9 cellular contexts compared by ENCODE assay signal in genomic region chr5:36606437-36607113, GRCh38. TPM values are rescaled to one million over a fixed set of nuclear protein-coding genes. Genes with fewer than 3 reads are reported as not detected.
A peak's percentile ranks its signal among the peaks of the same experiment; 100 is the strongest.
DNase-seq lines count a peak whose midpoint lies in the region; TF ChIP-seq lines count a peak whose summit lies in the region.
"Had no signal": no experiment of that assay in that cellular context is flagged by ENCODE, and none has a peak within 500 bp of the region (broad histone marks: within the 10 kb centered on the region; RNA-seq: fewer than 3 reads in every experiment).

Gene SLC1A3, plus strand, starts transcription at chr5:36606606. Its CDS starts 1,818 bp downstream, at chr5:36608424.

- H3K79me2 ChIP-seq in Karpas-422 (ENCODE audit: low read length) = no peaks in the 10 kb centered on the region

- no peaks in the 10 kb centered on the region for H4K20me1 ChIP-seq in Karpas-422 (ENCODE audit: insufficient read depth, low read depth, low read length)

- intact Hi-C loops in esophagus squamous epithelium (cut with DNase I) = no loop called here

- H3K4me3 ChIP-seq in Karpas-422 (ENCODE audit: low read length) (peak within 1 kb of the TSS; percentile 53), esophagus squamous epithelium (peak within 1 kb of the TSS; percentile 46 to 68 (median 62)), muscle layer of colon (ENCODE audit: low read depth in 1 of 2, low read length in 2 of 2) (peak within 1 kb of the TSS; percentile 56 to 67)

- no peak for TF ChIP-seq CTCF in esophagus squamous epithelium (IDR thresholded peaks at IDR 0.05)

- H2AFZ ChIP-seq in Karpas-422 (ENCODE audit: low read length) = peak within 1 kb of the TSS; percentile 91; the same call in 1 of the 2 replicates

- TF ChIP-seq POLR2A in esophagus squamous epithelium (IDR thresholded peaks at IDR 0.05) = peak in 3 of 4 donors; percentile 20 to 76 (median 68)

- H3K9me2 ChIP-seq in Karpas-422 (replicated peaks; ENCODE audit: insufficient read depth, low read length) = no peaks in the 10 kb centered on the region

- H3K9me3 ChIP-seq in Karpas-422 (ENCODE audit: low read length) (no peaks in the 10 kb centered on the region), esophagus squamous epithelium (no peaks in the 10 kb centered on the region), muscle layer of colon (ENCODE audit: low read length) (no peaks in the 10 kb centered on the region)

- H3K27ac ChIP-seq in Karpas-422 (ENCODE audit: low read length) (no peak within 1 kb of the TSS), esophagus squamous epithelium (peak within 1 kb of the TSS; percentile 56 to 88 (median 80)), muscle layer of colon (ENCODE audit: low read depth, low read length) (peak within 1 kb of the TSS; percentile 21)

- H3K36me3 ChIP-seq in Karpas-422 (ENCODE audit: insufficient read depth, low read length) (no peaks in the 10 kb centered on the region), esophagus squamous epithelium (peaks cover 0 to 3% (median 0%) of the 10 kb centered on the region in 3 donors), muscle layer of colon (ENCODE audit: insufficient read depth, low read length) (no peaks in the 10 kb centered on the region)

- H3K4me1 ChIP-seq in Karpas-422 (ENCODE audit: low read length) = peaks cover 9% of the 10 kb centered on the region
- H3K4me1 ChIP-seq in esophagus squamous epithelium = peaks cover 0 to 35% (median 5%) of the 10 kb centered on the region in 3 donors
- H3K4me1 ChIP-seq in muscle layer of colon (ENCODE audit: insufficient read depth, low read length) = no peaks in the 10 kb centered on the region

- DNase-seq in NCI-H1694 treated with DMSO at 0.1 percent for 48 hours (lab: John Stamatoyannopoulos, UW) (peak; percentile 18), NCI-H1694 (lab: John Stamatoyannopoulos, UW) (no peak), H4 (ENCODE audit: low spot score) (peak; percentile 65), Karpas-422 (no peak), esophagus squamous epithelium (lab: John Stamatoyannopoulos, UW) (no peak), stromal cell of bone marrow (ENCODE audit: low read depth) (peak; percentile 49)
- peak; percentile 48 to 63 for DNase-seq in activated CD4-positive, alpha-beta T cell treated with anti-CD3 and anti-CD28 coated beads, Interleukin-2, amount 50 U/mL, for 48 hours
- DNase-seq: DND-41 had no signal

- peak within 1 kb of the TSS; percentile 70 for H3K4me2 ChIP-seq in Karpas-422 (ENCODE audit: low read depth, low read length, poor library complexity, severe bottlenecking)

- no peaks in the 10 kb centered on the region for H3K27me3 ChIP-seq in Karpas-422 (ENCODE audit: low read length)
- peaks cover 0 to 20% (median 0%) of the 10 kb centered on the region in 4 donors for H3K27me3 ChIP-seq in esophagus squamous epithelium
- no peaks in the 10 kb centered on the region for H3K27me3 ChIP-seq in muscle layer of colon (ENCODE audit: control insufficient read depth in 1 of 2, insufficient read depth in 2 of 2, low read length in 2 of 2)

- 1% methylated on average over 20 of the region's 20 CpGs for WGBS in esophagus squamous epithelium, 2 donors

- H3K9ac ChIP-seq in Karpas-422 (ENCODE audit: low read length) = peak within 1 kb of the TSS; percentile 31
- peak within 1 kb of the TSS; percentile 9 for H3K9ac ChIP-seq in muscle layer of colon (ENCODE audit: low read length)

RNA-seq across cellular contexts. Expression of gene SLC1A3, which starts in this region (rescaled TPM):
- 16.9 and 20.8 TPM in 2 replicates for total RNA-seq in H4 (2014; rRNA removed; shearing (Covaris generic))
- not detected in 2 replicates for total RNA-seq in Karpas-422 (2014; rRNA removed; shearing (Covaris generic); ENCODE audit: low replicate concordance)
- total RNA-seq in esophagus squamous epithelium = 10 to 100 TPM; 16.2 to 54.8 (median 31.4) TPM

Comparison
In these comparisons a context has a peak if more than half of its experiments do, and no peak if none do; other contexts are left out.
1. RNA of gene SLC1A3 (total RNA-seq): 16.2 to 54.8 TPM in esophagus squamous epithelium and 16.9 to 20.8 TPM in H4; not detected in Karpas-422; every median in the first group is over 10 times any median in the second.
2. DNase-seq: peak in NCI-H1694 treated with DMSO at 0.1 percent for 48 hours (single experiment), H4 (single experiment), activated CD4-positive, alpha-beta T cell treated with anti-CD3 and anti-CD28 coated beads, Interleukin-2, amount 50 U/mL, for 48 hours (2 of 2) and stromal cell of bone marrow (single experiment); none in NCI-H1694 (single experiment), Karpas-422 (single experiment) and esophagus squamous epithelium (single experiment).
3. Peak in every context shown above with its lines, with median percentiles within 50 percentile points of each other: H3K4me3 ChIP-seq.